ENCODE assay signal across 8 cellular contexts in the genomic region with DNA sequence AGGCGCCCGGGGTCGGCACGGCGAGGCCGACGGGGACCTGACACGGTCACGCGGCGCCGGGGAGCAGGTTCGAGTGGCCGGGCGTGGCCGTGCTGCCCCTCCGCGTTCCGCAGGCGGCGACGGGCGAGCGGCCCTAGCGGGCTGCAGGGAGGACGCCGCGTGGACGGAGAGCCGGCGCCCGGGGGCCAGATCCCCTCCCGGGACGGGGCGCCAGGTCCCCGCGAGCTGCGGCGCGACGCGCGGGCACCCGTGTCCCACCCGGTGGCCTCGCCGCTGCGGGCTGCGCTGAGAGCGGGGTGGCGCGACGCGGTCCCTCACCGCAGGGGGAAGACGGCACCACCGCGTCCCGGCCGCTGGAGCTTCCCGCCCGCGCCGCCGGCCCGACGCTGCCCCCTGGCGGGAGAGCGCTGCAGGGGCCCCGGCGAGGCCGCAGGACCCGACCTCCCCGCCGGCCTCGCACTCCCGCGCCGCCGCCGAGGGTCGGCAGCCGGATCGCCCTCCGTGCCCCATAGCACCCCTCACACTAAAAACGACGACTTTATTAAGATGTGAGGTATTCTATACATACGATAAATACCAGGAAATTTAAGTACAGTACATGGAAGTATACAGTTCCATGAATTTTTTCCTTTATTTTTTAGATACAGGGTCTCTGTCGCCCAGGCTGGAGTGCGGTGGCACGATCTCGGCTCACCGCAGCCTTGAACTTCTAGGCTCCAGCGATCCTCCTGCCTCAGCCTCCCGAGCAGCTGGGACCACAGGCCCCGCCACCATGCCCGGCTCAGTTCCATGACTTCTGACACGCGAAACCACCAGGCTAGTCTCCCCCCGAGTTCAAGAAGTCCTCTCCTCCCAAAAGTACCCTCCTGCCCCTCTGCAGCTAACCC. TPM values are rescaled to one million over a fixed set of nuclear protein-coding genes. Genes with fewer than 3 reads are reported as not detected.
DNase-seq lines count a peak whose midpoint lies in the region; ATAC-seq and TF ChIP-seq lines count a peak whose summit lies in the region.

No MANE protein-coding gene starts in this region.

- no peak overlapping the region for H3K27ac ChIP-seq in AG04450 (ENCODE audit: low read depth, low read length)
- peak overlapping the region; percentile 86 to 94 for H3K27ac ChIP-seq in mucosa of rectum (ENCODE audit: low read depth in 2 of 2, low read length in 2 of 2)

- ATAC-seq in GM18861 (IDR thresholded peaks at IDR 0.05; ENCODE audit: unreplicated experiment): peak; percentile 44
- ATAC-seq in HG03108 (IDR thresholded peaks at IDR 0.05; ENCODE audit: unreplicated experiment): peak; percentile 52

- H3K27me3 ChIP-seq in AG04450 (ENCODE audit: control insufficient read depth, insufficient read depth, low read length) (peaks cover 39% of the 10 kb centered on the region), mucosa of rectum (ENCODE audit: control insufficient read depth in 2 of 2, insufficient read depth in 2 of 2, low read length in 2 of 2) (no peaks in the 10 kb centered on the region)

- H3K36me3 ChIP-seq in mucosa of rectum (ENCODE audit: control insufficient read depth in 2 of 2, insufficient read depth in 2 of 2, low read length in 2 of 2): peaks cover 11 to 17% of the 10 kb centered on the region in 2 donors

- peak overlapping the region; percentile 58 for H3K4me3 ChIP-seq in AG04450 (ENCODE audit: low read depth, low read length)
- H3K4me3 ChIP-seq in epithelial cell of esophagus (ENCODE audit: low read length): peak overlapping the region; percentile 50
- peak overlapping the region; percentile 65 to 82 for H3K4me3 ChIP-seq in mucosa of rectum (ENCODE audit: low read length in 2 of 2)

- H3K9me3 ChIP-seq in AG04450 (ENCODE audit: control insufficient read depth, insufficient read depth, low read length) (peaks cover 3% of the 10 kb centered on the region), mucosa of rectum (ENCODE audit: control insufficient read depth in 2 of 2, low read length in 2 of 2) (no peaks in the 10 kb centered on the region)

- CTCF ChIA-PET in AG04450 (lab: Charles Lee): interaction anchor here (0.6 to 1.7 kb wide), 6 partner anchors 15 to 336 kb away, joined by 3 to 5 read pairs (median 4); a partner anchor contains a TSS

- POLR2A ChIA-PET in AG04450 (lab: Yijun Ruan, JAX): interaction anchor here (1.8 kb wide), 1 partner anchor 28 kb away, joined by 4 read pairs; a partner anchor contains a TSS

- DNase-seq in AG04450 (ENCODE audit: low read depth, low spot score) (no peak), NCI-H748 treated with DMSO at 0.1 percent for 48 hours (lab: John Stamatoyannopoulos, UW) (peak; percentile 3), epithelial cell of esophagus (ENCODE audit: low read depth) (peak; percentile 62)
- peak; percentile 88 for DNase-seq in activated CD8-positive, alpha-beta memory T cell treated with anti-CD3 and anti-CD28 coated beads for 24 hours
- DNase-seq in stimulated activated CD8-positive, alpha-beta memory T cell treated with anti-CD3 and anti-CD28 coated beads, Interleukin-7, amount 100 ng/mL, for 4 hours (ENCODE audit: low read depth in 2 of 2): peak; percentile 11 to 60

- H3K4me1 ChIP-seq in mucosa of rectum (ENCODE audit: control insufficient read depth in 2 of 2, insufficient read depth in 2 of 2, low read length in 2 of 2): peaks cover 13 to 32% of the 10 kb centered on the region in 2 donors

- peak overlapping the region; percentile 47 to 95 for H3K9ac ChIP-seq in mucosa of rectum (ENCODE audit: low read depth in 1 of 2, low read length in 2 of 2)

- TF ChIP-seq CTCF in AG04450 (IDR thresholded peaks at IDR 0.05; ENCODE audit: low read depth, low read length): no peak; the same call in 1 of the 2 replicates
- peak; percentile 31 for TF ChIP-seq CTCF in epithelial cell of esophagus (IDR thresholded peaks at IDR 0.05; ENCODE audit: insufficient read depth, low read depth, low read length, missing control alignments)

RNA-seq across cellular contexts. Expression of a gene that starts 1.3 kb away (rescaled TPM):
- polyA plus RNA-seq in AG04450 (2011; rRNA removed): 0.15 and 0.17 TPM in 2 replicates
- polyA minus RNA-seq in AG04450 (2011; rRNA and poly(A)+ RNA removed): 0.14 TPM in 1 of 2 replicates, not detected in the other

RNA-seq across cellular contexts. Expression of a gene that starts 27.6 kb away (rescaled TPM):
- polyA plus RNA-seq in AG04450 (2011; rRNA removed): 77.3 and 89.7 TPM in 2 replicates
- polyA minus RNA-seq in AG04450 (2011; rRNA and poly(A)+ RNA removed): 56.7 and 70.6 TPM in 2 replicates

RNA-seq across cellular contexts. Expression of a gene that starts 59.7 kb away (rescaled TPM):
- polyA plus RNA-seq in AG04450 (2011; rRNA removed): 0.51 and 0.55 TPM in 2 replicates
- polyA minus RNA-seq in AG04450 (2011; rRNA and poly(A)+ RNA removed): 0.65 and 1.1 TPM in 2 replicates
